In genomic region chr3:177591371-177591770, GRCh38 we compare ENCODE assay signal across 9 cellular contexts.
DNase-seq lines count a peak whose midpoint lies in the region; ATAC-seq, FAIRE-seq and TF ChIP-seq lines count a peak whose summit lies in the region.
"Had no signal": no experiment of that assay in that cellular context is flagged by ENCODE, and none has a peak within 500 bp of the region (broad histone marks: within the 10 kb centered on the region; RNA-seq: fewer than 3 reads in every experiment).

No MANE protein-coding gene starts in this region.

- H3K4me1 Mint-ChIP-seq in CD8-positive, alpha-beta memory T cell, result peaks cover 47 to 69% (median 47%) of the 10 kb centered on the region in 3 donors
- H3K4me1 Mint-ChIP-seq in central memory CD8-positive, alpha-beta T cell, result peaks cover 42% of the 10 kb centered on the region

- peaks cover 27% of the 10 kb centered on the region for H3K4me1 ChIP-seq in CD8-positive, alpha-beta memory T cell (ENCODE audit: insufficient read depth, low read length)
- H3K4me1 ChIP-seq in pancreas, result peaks cover 17 to 54% (median 40%) of the 10 kb centered on the region in 3 donors

- 65 to 82% methylated on average over 4 of the region's 4 CpGs for WGBS in pancreas, 2 donors

- peak overlapping the region in 6 of 7 donors; percentile 38 to 79 (median 72) for H3K4me3 Mint-ChIP-seq in CD8-positive, alpha-beta memory T cell
- H3K4me3 Mint-ChIP-seq in central memory CD8-positive, alpha-beta T cell, result peak overlapping the region; percentile 56
- H3K4me3 Mint-ChIP-seq: activated naive CD8-positive, alpha-beta T cell had no signal

- POLR2A ChIA-PET in CD8-positive, alpha-beta memory T cell (lab: Charles Lee), result interaction anchor here (0.9 kb wide), 1 partner anchor 10 kb away, joined by 3 read pairs; no protein-coding TSS in a partner anchor

- no peaks in the 10 kb centered on the region for H3K36me3 Mint-ChIP-seq in CD8-positive, alpha-beta memory T cell
- H3K36me3 Mint-ChIP-seq in central memory CD8-positive, alpha-beta T cell (ENCODE audit: insufficient read depth), result peaks cover 1% of the 10 kb centered on the region
- H3K36me3 Mint-ChIP-seq: activated naive CD8-positive, alpha-beta T cell had no signal

- no peaks in the 10 kb centered on the region for H3K27me3 ChIP-seq in CD8-positive, alpha-beta memory T cell (ENCODE audit: insufficient read depth, low read length, poor library complexity, severe bottlenecking)
- H3K27me3 ChIP-seq in HL-60 (ENCODE audit: insufficient read depth, poor library complexity, severe bottlenecking) (no peaks in the 10 kb centered on the region), pancreas (no peaks in the 10 kb centered on the region)

- H3K27ac ChIP-seq in CD8-positive, alpha-beta memory T cell (ENCODE audit: low read depth, low read length), result no peak overlapping the region
- H3K27ac ChIP-seq in HL-60 (replicated peaks), result peak overlapping the region; percentile 24
- H3K27ac ChIP-seq in pancreas, result peak overlapping the region in 3 of 4 donors; percentile 11 to 68 (median 62)

- CTCF ChIA-PET in CD8-positive, alpha-beta memory T cell (lab: Charles Lee), result interaction anchor here (1.2 kb wide), 1 partner anchor 17 kb away, joined by 3 read pairs; no protein-coding TSS in a partner anchor

- FAIRE-seq in pancreas (lab: Jason Lieb, UNC), result no peak

- TF ChIP-seq CTCF in HL-60 (IDR thresholded peaks at IDR 0.05; ENCODE audit: insufficient read depth, low read length) (no peak), pancreas (IDR thresholded peaks at IDR 0.05) (no peak)

- H3K9me3 ChIP-seq in CD8-positive, alpha-beta memory T cell (ENCODE audit: low read length), result no peaks in the 10 kb centered on the region
- peaks cover 0 to 3% (median 0%) of the 10 kb centered on the region in 4 donors for H3K9me3 ChIP-seq in pancreas

- no peak for DNase-seq in CD8-positive, alpha-beta memory T cell
- DNase-seq in HL-60 (ENCODE audit: low read depth in 1 of 2, low spot score in 1 of 2) (peak in 1 of 2 experiments; percentile 65), pancreas (peak in 1 of 6 donors; percentile 28), T-helper 9 cell (no peak)
- no peak for DNase-seq in central memory CD8-positive, alpha-beta T cell (ENCODE audit: low spot score in 2 of 2)
- no peak for DNase-seq in activated effector memory CD4-positive, alpha-beta T cell treated with Interleukin-2 at 50 U/mL for 16 hours

- ATAC-seq in GM21381 (IDR thresholded peaks at IDR 0.05; ENCODE audit: unreplicated experiment) (peak; percentile 80), pancreas (peak in 2 of 4 donors; percentile 19 to 21), HG02981 (IDR thresholded peaks at IDR 0.05; ENCODE audit: unreplicated experiment) (no peak)
- no peak for ATAC-seq in central memory CD8-positive, alpha-beta T cell (replicated peaks; ENCODE audit: extremely low read depth, poor library complexity, severe bottlenecking)

- H3K27ac Mint-ChIP-seq in CD8-positive, alpha-beta memory T cell, result peak overlapping the region; percentile 2 to 92 (median 70)
- peak overlapping the region; percentile 83 for H3K27ac Mint-ChIP-seq in central memory CD8-positive, alpha-beta T cell (ENCODE audit: low read depth)

- H3K4me3 ChIP-seq in CD8-positive, alpha-beta memory T cell (ENCODE audit: low read length), result no peak overlapping the region
- H3K4me3 ChIP-seq in HL-60 (replicated peaks; ENCODE audit: insufficient read depth, low read length) (no peak overlapping the region), pancreas (no peak overlapping the region)

- no peaks in the 10 kb centered on the region for H3K27me3 Mint-ChIP-seq in CD8-positive, alpha-beta memory T cell
- H3K27me3 Mint-ChIP-seq in central memory CD8-positive, alpha-beta T cell, result no peaks in the 10 kb centered on the region
- H3K27me3 Mint-ChIP-seq: activated naive CD8-positive, alpha-beta T cell had no signal

- H3K9me3 Mint-ChIP-seq in CD8-positive, alpha-beta memory T cell, result peaks cover 0 to 3% (median 0%) of the 10 kb centered on the region in 5 donors
- H3K9me3 Mint-ChIP-seq in central memory CD8-positive, alpha-beta T cell, result no peaks in the 10 kb centered on the region

- no peaks in the 10 kb centered on the region for H3K36me3 ChIP-seq in CD8-positive, alpha-beta memory T cell (ENCODE audit: insufficient read depth, low read length)
- no peaks in the 10 kb centered on the region for H3K36me3 ChIP-seq in pancreas

- intact Hi-C loops in pancreas (cut with DNase I), result no loop called here
